Comparison of ENCODE assay signal across 31 cellular contexts in the genomic region with DNA sequence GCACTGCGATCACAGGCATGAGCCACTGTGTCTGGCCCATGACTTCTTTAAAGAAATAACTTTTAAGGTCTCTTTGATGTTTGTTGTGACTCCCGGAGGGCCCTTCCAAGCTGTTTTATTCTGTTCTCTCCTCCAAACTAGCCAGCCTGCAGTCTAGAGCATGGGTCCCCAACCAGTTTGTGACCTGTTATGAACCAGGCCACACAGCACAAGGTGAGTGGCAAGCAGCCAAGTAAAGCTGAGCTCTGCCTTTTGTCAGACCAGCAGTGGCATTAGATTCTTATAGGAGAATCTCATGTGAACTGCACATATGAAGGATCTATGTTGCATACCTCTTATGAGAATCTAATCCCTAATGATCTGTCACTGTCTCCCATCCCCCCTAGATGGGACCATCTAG.
"Had no signal": no experiment of that assay in that cellular context is flagged by ENCODE, and none has a peak within 500 bp of the region (broad histone marks: within the 10 kb centered on the region; RNA-seq: fewer than 3 reads in every experiment).

No MANE protein-coding gene starts in this region.

- H3K4me1 Mint-ChIP-seq: activated CD4-positive, alpha-beta T cell treated with anti-CD3 and anti-CD28 coated beads for 36 hours; activated CD4-positive, alpha-beta T cell treated with anti-CD3 and anti-CD28 coated beads, Interleukin-2, amount 10 ng/mL, durations not matched to agents 24 days and 14 days; activated CD8-positive, alpha-beta memory T cell treated with anti-CD3 and anti-CD28 coated beads, Interleukin-2, amount 10 ng/mL, durations not matched to agents 7 days and 5 days; activated naive CD4-positive, alpha-beta T cell treated with anti-CD3 and anti-CD28 coated beads, Interleukin-2, amount 50 U/mL, for 24 hours; activated naive CD8-positive, alpha-beta T cell treated with anti-CD3 and anti-CD28 coated beads for 36 hours; activated naive CD8-positive, alpha-beta T cell treated with anti-CD3 and anti-CD28 coated beads, Interleukin-2, amount 50 U/mL, for 24 hours had no signal

- H3K27me3 Mint-ChIP-seq: activated CD4-positive, alpha-beta memory T cell treated with anti-CD3 and anti-CD28 coated beads for 36 hours; activated CD4-positive, alpha-beta T cell treated with anti-CD3 and anti-CD28 coated beads for 36 hours; activated CD4-positive, alpha-beta T cell treated with anti-CD3 and anti-CD28 coated beads, Interleukin-2, amount 10 ng/mL, durations not matched to agents 24 days and 14 days; activated CD8-positive, alpha-beta memory T cell treated with anti-CD3 and anti-CD28 coated beads, Interleukin-2, amount 10 ng/mL, durations not matched to agents 7 days and 5 days; activated naive CD8-positive, alpha-beta T cell treated with anti-CD3 and anti-CD28 coated beads for 36 hours; activated naive CD8-positive, alpha-beta T cell treated with anti-CD3 and anti-CD28 coated beads, Interleukin-2, amount 50 U/mL, for 24 hours; effector memory CD8-positive, alpha-beta T cell had no signal

- H3K27ac Mint-ChIP-seq: activated CD4-positive, alpha-beta memory T cell treated with anti-CD3 and anti-CD28 coated beads for 36 hours; activated CD4-positive, alpha-beta T cell treated with anti-CD3 and anti-CD28 coated beads for 36 hours; activated CD4-positive, alpha-beta T cell treated with anti-CD3 and anti-CD28 coated beads, Interleukin-2, amount 10 ng/mL, durations not matched to agents 24 days and 14 days; activated CD8-positive, alpha-beta memory T cell treated with anti-CD3 and anti-CD28 coated beads, Interleukin-2, amount 10 ng/mL, durations not matched to agents 7 days and 5 days; activated CD8-positive, alpha-beta T cell treated with anti-CD3 and anti-CD28 coated beads, Interleukin-2, amount 10 ng/mL, durations not matched to agents 7 days and 5 days; activated naive CD4-positive, alpha-beta T cell treated with anti-CD3 and anti-CD28 coated beads for 36 hours; activated naive CD4-positive, alpha-beta T cell treated with anti-CD3 and anti-CD28 coated beads, Interleukin-2, amount 50 U/mL, for 24 hours; activated naive CD8-positive, alpha-beta T cell treated with anti-CD3 and anti-CD28 coated beads for 36 hours; activated naive CD8-positive, alpha-beta T cell treated with anti-CD3 and anti-CD28 coated beads, Interleukin-2, amount 50 U/mL, for 24 hours; activated T-helper 1 cell treated with anti-CD3 and anti-CD28 coated beads, Interleukin-12 subunit alpha, Interleukin-12 subunit beta, Interleukin-2, Interleukin-4 antibody, amounts not matched to agents 30 ng/mL and 10 ng/mL and 1 ng/mL, durations not matched to agents 14 hours and 24 hours and 36 hours; activated T-helper 2 cell treated with anti-CD3 and anti-CD28 coated beads, Interferon-gamma antibody, Interleukin-2, Interleukin-4, amounts not matched to agents 10 μg/mL and 5 μg/mL and 100 μg/mL, durations not matched to agents 14 hours and 24 hours and 36 hours; effector memory CD8-positive, alpha-beta T cell had no signal

- H3K36me3 Mint-ChIP-seq: activated CD4-positive, alpha-beta memory T cell treated with anti-CD3 and anti-CD28 coated beads for 36 hours; activated CD8-positive, alpha-beta memory T cell treated with anti-CD3 and anti-CD28 coated beads, Interleukin-2, amount 10 ng/mL, durations not matched to agents 7 days and 5 days; activated naive CD4-positive, alpha-beta T cell treated with anti-CD3 and anti-CD28 coated beads, Interleukin-2, amount 50 U/mL, for 24 hours; activated naive CD8-positive, alpha-beta T cell treated with anti-CD3 and anti-CD28 coated beads for 36 hours had no signal

- H3K36me3 ChIP-seq: adrenal gland, esophagus muscularis mucosa, gastrocnemius medialis had no signal

- ATAC-seq: activated CD4-positive, alpha-beta T cell treated with anti-CD3 and anti-CD28 coated beads for 36 hours; activated CD8-positive, alpha-beta memory T cell treated with anti-CD3 and anti-CD28 coated beads, Interleukin-2, amount 10 ng/mL, durations not matched to agents 7 days and 5 days; activated CD8-positive, alpha-beta T cell treated with anti-CD3 and anti-CD28 coated beads, Interleukin-2, amount 10 ng/mL, durations not matched to agents 7 days and 5 days; activated naive CD8-positive, alpha-beta T cell treated with anti-CD3 and anti-CD28 coated beads, Interleukin-2, amount 50 U/mL, for 24 hours; body of pancreas; effector memory CD8-positive, alpha-beta T cell; foreskin keratinocyte; gastrocnemius medialis had no signal

- DNase-seq: activated CD4-positive, alpha-beta memory T cell treated with anti-CD3 and anti-CD28 coated beads for 36 hours; activated CD4-positive, alpha-beta T cell treated with anti-CD3 and anti-CD28 coated beads for 36 hours; activated CD4-positive, alpha-beta T cell treated with anti-CD3 and anti-CD28 coated beads, Interleukin-2, amount 10 ng/mL, durations not matched to agents 24 days and 14 days; activated CD4-positive, CD25-positive, alpha-beta regulatory T cell; activated CD4-positive, CD25-positive, alpha-beta regulatory T cell treated with anti-CD3 and anti-CD28 coated beads, Interleukin-2, amount 50 U/mL, for 72 hours; activated CD8-positive, alpha-beta memory T cell treated with anti-CD3 and anti-CD28 coated beads, Interleukin-2, amount 10 ng/mL, durations not matched to agents 7 days and 5 days; activated CD8-positive, alpha-beta memory T cell treated with anti-CD3 and anti-CD28 coated beads, Interleukin-2, amount 50 U/mL, for 4 hours; activated CD8-positive, alpha-beta T cell treated with anti-CD3 and anti-CD28 coated beads, Interleukin-2, amount 10 ng/mL, durations not matched to agents 7 days and 5 days; activated effector memory CD4-positive, alpha-beta T cell treated with anti-CD3 and anti-CD28 coated beads, Interleukin-2, amount 50 U/mL, for 16 hours; activated naive CD4-positive, alpha-beta T cell treated with anti-CD3 and anti-CD28 coated beads for 36 hours; activated naive CD8-positive, alpha-beta T cell treated with anti-CD3 and anti-CD28 coated beads for 36 hours; activated naive CD8-positive, alpha-beta T cell treated with anti-CD3 and anti-CD28 coated beads, Interleukin-2, amount 50 U/mL, for 24 hours; activated T-cell treated with anti-CD3 and anti-CD28 coated beads, Interleukin-2, amount 50 U/mL, for 1 hour; activated T-cell treated with anti-CD3 and anti-CD28 coated beads, Interleukin-2, amount 50 U/mL, for 48 hours; adrenal gland; amygdala; aorta; body of pancreas; caudate nucleus; cortex of kidney; dermis blood vessel endothelial cell; effector CD4-positive, alpha-beta T cell; effector memory CD8-positive, alpha-beta T cell; erythroblast; foreskin keratinocyte; gastrocnemius medialis; T-helper 2 cell had no signal

- H3K4me1 ChIP-seq: adrenal gland, body of pancreas, esophagus muscularis mucosa, foreskin keratinocyte, gastrocnemius medialis had no signal

- H3K4me3 Mint-ChIP-seq: activated CD4-positive, alpha-beta memory T cell treated with anti-CD3 and anti-CD28 coated beads for 36 hours; activated CD4-positive, alpha-beta T cell treated with anti-CD3 and anti-CD28 coated beads for 36 hours; activated CD4-positive, alpha-beta T cell treated with anti-CD3 and anti-CD28 coated beads, Interleukin-2, amount 10 ng/mL, durations not matched to agents 24 days and 14 days; activated CD8-positive, alpha-beta memory T cell treated with anti-CD3 and anti-CD28 coated beads, Interleukin-2, amount 10 ng/mL, durations not matched to agents 7 days and 5 days; activated CD8-positive, alpha-beta T cell treated with anti-CD3 and anti-CD28 coated beads, Interleukin-2, amount 10 ng/mL, durations not matched to agents 7 days and 5 days; activated naive CD4-positive, alpha-beta T cell treated with anti-CD3 and anti-CD28 coated beads for 36 hours; activated naive CD4-positive, alpha-beta T cell treated with anti-CD3 and anti-CD28 coated beads, Interleukin-2, amount 50 U/mL, for 24 hours; activated naive CD8-positive, alpha-beta T cell treated with anti-CD3 and anti-CD28 coated beads for 36 hours; activated naive CD8-positive, alpha-beta T cell treated with anti-CD3 and anti-CD28 coated beads, Interleukin-2, amount 50 U/mL, for 24 hours; activated T-helper 1 cell treated with anti-CD3 and anti-CD28 coated beads, Interleukin-12 subunit alpha, Interleukin-12 subunit beta, Interleukin-2, Interleukin-4 antibody, amounts not matched to agents 30 ng/mL and 10 ng/mL and 1 ng/mL, durations not matched to agents 14 hours and 24 hours and 36 hours; effector memory CD8-positive, alpha-beta T cell had no signal

- H3K27ac ChIP-seq: adrenal gland, body of pancreas, esophagus muscularis mucosa, foreskin keratinocyte, gastrocnemius medialis had no signal

- H3K4me3 ChIP-seq: adrenal gland, body of pancreas, esophagus muscularis mucosa, gastrocnemius medialis had no signal

- H3K9me3 Mint-ChIP-seq: activated CD4-positive, alpha-beta memory T cell treated with anti-CD3 and anti-CD28 coated beads for 36 hours; activated CD4-positive, alpha-beta T cell treated with anti-CD3 and anti-CD28 coated beads, Interleukin-2, amount 10 ng/mL, durations not matched to agents 24 days and 14 days; activated naive CD4-positive, alpha-beta T cell treated with anti-CD3 and anti-CD28 coated beads for 36 hours; activated naive CD4-positive, alpha-beta T cell treated with anti-CD3 and anti-CD28 coated beads, Interleukin-2, amount 50 U/mL, for 24 hours; activated naive CD8-positive, alpha-beta T cell treated with anti-CD3 and anti-CD28 coated beads for 36 hours; activated naive CD8-positive, alpha-beta T cell treated with anti-CD3 and anti-CD28 coated beads, Interleukin-2, amount 50 U/mL, for 24 hours; activated T-helper 1 cell treated with anti-CD3 and anti-CD28 coated beads, Interleukin-12 subunit alpha, Interleukin-12 subunit beta, Interleukin-2, Interleukin-4 antibody, amounts not matched to agents 30 ng/mL and 10 ng/mL and 1 ng/mL, durations not matched to agents 14 hours and 24 hours and 36 hours; activated T-helper 2 cell treated with anti-CD3 and anti-CD28 coated beads, Interferon-gamma antibody, Interleukin-2, Interleukin-4, amounts not matched to agents 10 μg/mL and 5 μg/mL and 100 μg/mL, durations not matched to agents 14 hours and 24 hours and 36 hours had no signal

- H3K9me3 ChIP-seq: adrenal gland, body of pancreas, esophagus muscularis mucosa, gastrocnemius medialis had no signal

- H3K27me3 ChIP-seq: adrenal gland, body of pancreas, esophagus muscularis mucosa, foreskin keratinocyte, gastrocnemius medialis had no signal
